ENCODE assay signal across 8 cellular contexts in the genomic region with DNA sequence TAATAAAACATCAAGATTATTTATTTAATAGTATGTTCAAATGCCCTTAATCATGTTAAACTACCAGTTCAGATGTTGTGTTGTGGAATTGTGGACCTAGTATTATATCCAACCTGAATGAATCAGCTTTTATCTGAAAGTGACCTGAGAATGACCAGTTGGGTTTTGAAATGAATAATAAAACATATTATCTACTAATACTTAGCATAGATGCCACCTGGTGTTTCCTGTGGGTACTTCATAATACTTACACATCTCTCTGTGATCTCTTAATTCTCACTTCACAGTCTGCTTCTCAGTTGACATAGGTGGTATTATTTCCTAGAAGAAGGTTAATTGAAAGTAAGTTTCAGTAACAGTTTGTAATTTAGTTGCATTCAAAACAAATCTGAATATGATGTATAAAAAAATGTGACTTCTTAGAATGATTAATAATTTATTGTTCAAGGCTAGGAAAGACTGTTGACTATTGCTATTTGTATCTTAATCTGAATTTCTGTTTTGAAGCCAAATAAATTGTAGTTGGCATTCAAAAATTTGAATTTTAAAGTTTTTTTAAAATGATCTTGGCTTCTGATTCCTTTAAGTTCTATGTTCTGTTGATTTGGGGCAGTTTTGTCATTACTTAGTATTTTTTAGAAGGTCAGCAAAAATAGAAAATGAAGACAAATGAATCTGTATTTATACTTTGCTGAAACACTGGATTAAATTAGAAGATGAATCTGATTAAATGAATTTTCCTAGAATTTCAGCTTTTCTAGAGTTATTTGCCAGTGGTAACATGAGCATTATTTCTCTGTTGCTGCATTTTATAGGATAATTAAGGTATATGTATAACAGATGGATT. TPM values are rescaled to one million over a fixed set of nuclear protein-coding genes. Genes with fewer than 3 reads are reported as not detected.
DNase-seq lines count a peak whose midpoint lies in the region; ATAC-seq, FAIRE-seq and TF ChIP-seq lines count a peak whose summit lies in the region.

No MANE protein-coding gene starts in this region.

- no peaks in the 10 kb centered on the region for H3K9me3 ChIP-seq in endothelial cell of umbilical vein (replicated peaks; ENCODE audit: control insufficient read depth, insufficient read depth, low read length)
- no peaks in the 10 kb centered on the region for H3K9me3 ChIP-seq in neuronal stem cell (replicated peaks in 1 of 2; ENCODE audit: control insufficient read depth in 2 of 2, insufficient read depth in 1 of 2, low read depth in 1 of 2, low read length in 2 of 2)

- H2BK120ac ChIP-seq in neuronal stem cell (ENCODE audit: low read depth, low read length) = no peak overlapping the region

- ATAC-seq in GM19397 (IDR thresholded peaks at IDR 0.05; ENCODE audit: unreplicated experiment) (peak; percentile 68), HG03439 (IDR thresholded peaks at IDR 0.05; ENCODE audit: unreplicated experiment) (peak; percentile 85)

- no peak overlapping the region for H4K91ac ChIP-seq in neuronal stem cell (ENCODE audit: low read depth, low read length, poor library complexity)

- DNase-seq in NCI-H2227 (lab: John Stamatoyannopoulos, UW; ENCODE audit: unreplicated experiment) (peak; percentile 32), NCI-H2227 treated with DMSO at 0.1 percent for 48 hours (lab: John Stamatoyannopoulos, UW) (no peak), RKO (ENCODE audit: low spot score) (peak; percentile 76), endothelial cell of umbilical vein (ENCODE audit: low read depth, low spot score) (peak; percentile 76), neuronal stem cell (ENCODE audit: low spot score) (peak; percentile 3), ecto neural progenitor cell (ENCODE audit: low spot score) (no peak)

- no peak for FAIRE-seq in endothelial cell of umbilical vein (lab: Jason Lieb, UNC)

- intact Hi-C loops in endothelial cell of umbilical vein (cut with micrococcal nuclease) = loop anchor here (1.0 kb wide), 1 partner anchor 130 kb away; no protein-coding TSS in a partner anchor

- dilution Hi-C loops in endothelial cell of umbilical vein (cut with MboI; ENCODE audit: extremely low pct_ligation_motif_present, low sequenced_read_pairs) = no loop called here

- peaks cover 5 to 6% of the 10 kb centered on the region in 2 experiments for H3K36me3 ChIP-seq in endothelial cell of umbilical vein (ENCODE audit: control insufficient read depth in 2 of 2, extremely low read depth in 1 of 2, insufficient read depth in 2 of 2, low read length in 2 of 2)
- peaks cover 11 to 99% of the 10 kb centered on the region in 2 donors for H3K36me3 ChIP-seq in neuronal stem cell (replicated peaks in 1 of 2; ENCODE audit: control insufficient read depth in 2 of 2, insufficient read depth in 2 of 2, low read length in 2 of 2)

- H3K27ac ChIP-seq in endothelial cell of umbilical vein (ENCODE audit: insufficient read depth, low read depth, low read length) (no peak overlapping the region), neuronal stem cell (replicated peaks; ENCODE audit: low read length) (no peak overlapping the region)

- H2AK5ac ChIP-seq in neuronal stem cell (ENCODE audit: low read depth, low read length) = no peak overlapping the region

- H3K4me1 ChIP-seq in endothelial cell of umbilical vein (ENCODE audit: control insufficient read depth, extremely low read depth, insufficient read depth, low read length) (no peaks in the 10 kb centered on the region), neuronal stem cell (ENCODE audit: control insufficient read depth in 2 of 2, insufficient read depth in 1 of 2, low read depth in 1 of 2, low read length in 2 of 2) (no peaks in the 10 kb centered on the region)

- H3K9ac ChIP-seq in endothelial cell of umbilical vein (replicated peaks; ENCODE audit: extremely low read depth, insufficient read depth, low read length) (no peak overlapping the region), neuronal stem cell (ENCODE audit: low read depth, low read length, poor library complexity) (no peak overlapping the region)

- TF ChIP-seq POLR2A in endothelial cell of umbilical vein (IDR thresholded peaks at IDR 0.05; ENCODE audit: low read depth, low read length) = no peak

- H2BK15ac ChIP-seq in neuronal stem cell (ENCODE audit: low read length) = no peak overlapping the region

- POLR2A ChIA-PET in endothelial cell of umbilical vein (lab: Charles Lee) = no interaction called here

- no peaks in the 10 kb centered on the region for H3K27me3 ChIP-seq in endothelial cell of umbilical vein (ENCODE audit: control insufficient read depth in 2 of 2, insufficient read depth in 2 of 2, low read length in 2 of 2)
- no peaks in the 10 kb centered on the region for H3K27me3 ChIP-seq in neuronal stem cell (ENCODE audit: control insufficient read depth in 3 of 3, insufficient read depth in 3 of 3, low read depth in 1 of 3, low read length in 3 of 3)

- no peak overlapping the region for H3K4me3 ChIP-seq in endothelial cell of umbilical vein (replicated peaks in 1 of 3; ENCODE audit: insufficient read depth in 1 of 3, low read depth in 1 of 3, low read length in 3 of 3)
- H3K4me3 ChIP-seq in neuronal stem cell (ENCODE audit: low read length in 2 of 2) = no peak overlapping the region

- H2AFZ ChIP-seq in endothelial cell of umbilical vein (ENCODE audit: low read depth, low read length) (no peak overlapping the region), neuronal stem cell (ENCODE audit: low read length) (no peak overlapping the region)

- H3K79me1 ChIP-seq in neuronal stem cell (ENCODE audit: low read depth, low read length) = no peaks in the 10 kb centered on the region

- no TSS peak for BruUV-seq in endothelial cell of umbilical vein (replicated peaks; lab: Mats Ljungman, UMichigan)

- H3K9me1 ChIP-seq in endothelial cell of umbilical vein (replicated peaks; ENCODE audit: control insufficient read depth, extremely low read depth, insufficient read depth, low read length) = no peaks in the 10 kb centered on the region

- H3K18ac ChIP-seq in neuronal stem cell (ENCODE audit: low read length) = no peak overlapping the region

- CTCF ChIA-PET in endothelial cell of umbilical vein (lab: Charles Lee) = interaction anchor here (0.6 to 2.3 kb wide), 14 partner anchors 8 to 130 kb away, joined by 3 to 28 read pairs (median 4); a partner anchor contains a TSS

- no peak overlapping the region for H3K23ac ChIP-seq in neuronal stem cell (ENCODE audit: low read depth, low read length, poor library complexity)

- H2BK12ac ChIP-seq in neuronal stem cell (ENCODE audit: low read length) = no peak overlapping the region

- no peaks in the 10 kb centered on the region for H4K20me1 ChIP-seq in endothelial cell of umbilical vein (replicated peaks; ENCODE audit: control insufficient read depth, extremely low read depth, insufficient read depth, low read length)

- no peak overlapping the region for H2BK5ac ChIP-seq in neuronal stem cell (ENCODE audit: low read length)

- H3K4ac ChIP-seq in neuronal stem cell (ENCODE audit: low read length) = no peak overlapping the region

- H3K14ac ChIP-seq in neuronal stem cell (ENCODE audit: low read length) = no peak overlapping the region

- H3K4me2 ChIP-seq in endothelial cell of umbilical vein (ENCODE audit: insufficient read depth, low read length) (no peak overlapping the region), neuronal stem cell (ENCODE audit: insufficient read depth, low read length, poor library complexity, severe bottlenecking) (no peak overlapping the region)

- H3K79me2 ChIP-seq in endothelial cell of umbilical vein (ENCODE audit: control insufficient read depth, insufficient read depth, low read length) = no peaks in the 10 kb centered on the region

- no peak overlapping the region for H4K8ac ChIP-seq in neuronal stem cell (ENCODE audit: low read depth, low read length)

- peak; percentile 19 to 24 for TF ChIP-seq CTCF in endothelial cell of umbilical vein (IDR thresholded peaks at IDR 0.05; ENCODE audit: extremely low read depth in 1 of 2, insufficient read depth in 1 of 2, low read depth in 1 of 2, low read length in 2 of 2)

RNA-seq across cellular contexts. Expression of a gene that starts 48.2 kb away (rescaled TPM):
- total RNA-seq in endothelial cell of umbilical vein = 57.7 and 65.1 TPM in 2 replicates
- 11.7 and 17.1 TPM in 2 replicates for polyA plus RNA-seq in endothelial cell of umbilical vein
- 28.4 and 29.1 TPM in 2 replicates for polyA plus RNA-seq in endothelial cell of umbilical vein (2011; cell fraction: cytosol; rRNA removed)
- polyA plus RNA-seq in endothelial cell of umbilical vein (2011; cell fraction: nucleus; rRNA removed) = 34.3 and 34.4 TPM in 2 replicates
- 39.1 and 55.2 TPM in 2 replicates for polyA plus RNA-seq in endothelial cell of umbilical vein (2012)
- polyA minus RNA-seq in endothelial cell of umbilical vein = 30.2 and 36.5 TPM in 2 replicates
- 33.2 TPM for polyA minus RNA-seq in endothelial cell of umbilical vein (2011; cell fraction: cytosol; rRNA and poly(A)+ RNA removed)
- polyA minus RNA-seq in endothelial cell of umbilical vein (2011; cell fraction: nucleus; rRNA and poly(A)+ RNA removed) = 26.1 and 37.7 TPM in 2 replicates
- polyA plus RNA-seq in neuronal stem cell (2013, experiment 1 of 2) = 70.1 TPM
- 70.2 TPM for polyA plus RNA-seq in neuronal stem cell (2013, experiment 2 of 2)

RNA-seq across cellular contexts. Expression of a gene that starts 49.5 kb away (rescaled TPM):
- total RNA-seq in endothelial cell of umbilical vein = 29.7 and 34.4 TPM in 2 replicates
- 16.2 and 21.9 TPM in 2 replicates for polyA plus RNA-seq in endothelial cell of umbilical vein
- 24.9 and 26.4 TPM in 2 replicates for polyA plus RNA-seq in endothelial cell of umbilical vein (2011; cell fraction: cytosol; rRNA removed)
- 20.5 and 26.0 TPM in 2 replicates for polyA plus RNA-seq in endothelial cell of umbilical vein (2011; cell fraction: nucleus; rRNA removed)
- 31.8 and 40.9 TPM in 2 replicates for polyA plus RNA-seq in endothelial cell of umbilical vein (2012)
- polyA minus RNA-seq in endothelial cell of umbilical vein = 7.6 and 11.1 TPM in 2 replicates
- 11.1 TPM for polyA minus RNA-seq in endothelial cell of umbilical vein (2011; cell fraction: cytosol; rRNA and poly(A)+ RNA removed)
- 8.6 and 11.0 TPM in 2 replicates for polyA minus RNA-seq in endothelial cell of umbilical vein (2011; cell fraction: nucleus; rRNA and poly(A)+ RNA removed)
- polyA plus RNA-seq in neuronal stem cell (2013, experiment 1 of 2) = 24.4 TPM
- polyA plus RNA-seq in neuronal stem cell (2013, experiment 2 of 2) = 24.2 TPM

RNA-seq across cellular contexts. Expression of a gene that starts 58.3 kb away (rescaled TPM):
- 72.9 and 80.9 TPM in 2 replicates for total RNA-seq in endothelial cell of umbilical vein
- polyA plus RNA-seq in endothelial cell of umbilical vein = 31.7 and 38.5 TPM in 2 replicates
- polyA plus RNA-seq in endothelial cell of umbilical vein (2011; cell fraction: cytosol; rRNA removed) = 51.4 and 55.2 TPM in 2 replicates
- polyA plus RNA-seq in endothelial cell of umbilical vein (2011; cell fraction: nucleus; rRNA removed) = 42.2 and 46.6 TPM in 2 replicates
- 43.6 and 64.6 TPM in 2 replicates for polyA plus RNA-seq in endothelial cell of umbilical vein (2012)
- polyA minus RNA-seq in endothelial cell of umbilical vein = 132 and 145 TPM in 2 replicates
- polyA minus RNA-seq in endothelial cell of umbilical vein (2011; cell fraction: cytosol; rRNA and poly(A)+ RNA removed) = 34.0 TPM
- 86.9 and 178 TPM in 2 replicates for polyA minus RNA-seq in endothelial cell of umbilical vein (2011; cell fraction: nucleus; rRNA and poly(A)+ RNA removed)
- polyA plus RNA-seq in neuronal stem cell (2013, experiment 1 of 2) = 23.5 TPM
- polyA plus RNA-seq in neuronal stem cell (2013, experiment 2 of 2) = 22.8 TPM

Comparison
In these comparisons a context has a peak if more than half of its experiments do, and no peak if none do; other contexts are left out.
1. DNase-seq: peak in NCI-H2227 (single experiment), RKO (single experiment), endothelial cell of umbilical vein (single experiment) and neuronal stem cell (single experiment); none in NCI-H2227 treated with DMSO at 0.1 percent for 48 hours (single experiment) and ecto neural progenitor cell (single experiment).